Comparison of ENCODE assay signal across 10 cellular contexts in the genomic region with DNA sequence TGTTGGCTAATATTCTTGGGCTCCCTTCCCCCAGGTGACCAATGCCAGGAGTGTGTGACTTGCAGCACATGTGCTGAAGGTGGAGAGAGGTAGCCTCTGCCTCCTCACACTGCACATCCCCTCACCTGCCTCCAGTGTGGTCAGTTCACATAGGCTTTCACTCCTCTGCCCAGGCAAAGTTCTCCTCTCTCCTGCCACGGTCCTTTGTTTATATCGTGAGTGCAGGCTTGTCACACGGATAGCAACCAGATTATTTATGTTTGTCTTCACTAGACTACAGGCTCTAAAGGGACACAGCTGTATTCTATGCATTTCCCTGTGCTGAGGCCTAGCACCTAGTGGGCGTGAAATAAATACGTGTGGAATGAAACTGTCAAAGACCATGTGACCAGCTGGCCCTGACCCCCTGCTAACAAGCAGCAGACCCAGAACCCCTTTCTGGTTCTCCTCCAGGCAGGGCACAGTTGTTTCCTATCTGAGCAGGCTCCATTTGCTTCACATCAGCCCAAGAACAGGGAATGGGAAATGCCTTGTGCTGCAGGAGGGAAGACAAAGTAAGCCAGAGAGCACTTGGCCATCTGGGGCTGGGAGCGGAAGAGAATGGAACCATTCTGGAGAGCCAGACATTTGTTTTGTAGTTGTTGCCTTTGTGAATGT. TPM values are rescaled to one million over a fixed set of nuclear protein-coding genes. Genes with fewer than 3 reads are reported as not detected.
DNase-seq lines count a peak whose midpoint lies in the region; ATAC-seq and TF ChIP-seq lines count a peak whose summit lies in the region.
"Had no signal": no experiment of that assay in that cellular context is flagged by ENCODE, and none has a peak within 500 bp of the region (broad histone marks: within the 10 kb centered on the region; RNA-seq: fewer than 3 reads in every experiment).

No MANE protein-coding gene starts in this region.

- DNase-seq in COLO668 (lab: John Stamatoyannopoulos, UW; ENCODE audit: unreplicated experiment) (peak; percentile 35), PC-9 (peak; percentile 16 to 38), Right ventricle myocardium superior (no peak), neural crest cell (ENCODE audit: low read depth, low spot score) (no peak), middle frontal gyrus (ENCODE audit: extremely low spot score, low spot score) (no peak), NK-92 (lab: John Stamatoyannopoulos, UW; ENCODE audit: unreplicated experiment) (no peak)
- DNase-seq: Peyer's patch had no signal

- H3K79me2 ChIP-seq in PC-9 (ENCODE audit: low read depth) = no peaks in the 10 kb centered on the region

- no peak overlapping the region for H3K4me3 ChIP-seq in PC-9
- H3K4me3 ChIP-seq: Peyer's patch had no signal

- no peaks in the 10 kb centered on the region for H4K20me1 ChIP-seq in PC-9 (ENCODE audit: insufficient read depth)

- POLR2A ChIA-PET in PC-9 (lab: Charles Lee; ENCODE audit: unreplicated experiment) = interaction anchor here (0.6 kb wide), 1 partner anchor 26 kb away, joined by 3 read pairs; no protein-coding TSS in a partner anchor

- H3K27me3 ChIP-seq in PC-9 (ENCODE audit: insufficient read depth, low read depth) = 0 out of 2 replicates have a peak, but pooled peaks cover 5% of the 10 kb centered on the region
- H3K27me3 ChIP-seq: Peyer's patch had no signal

- H3K36me3 Mint-ChIP-seq in neural crest cell (ENCODE audit: low read depth) = no peaks in the 10 kb centered on the region

- H3K4me3 Mint-ChIP-seq in neural crest cell = peak overlapping the region; percentile 54

- peak overlapping the region; percentile 87 for H3K27ac Mint-ChIP-seq in neural crest cell (ENCODE audit: unreplicated experiment)

- H3K4me1 ChIP-seq in PC-9 (replicated peaks; ENCODE audit: insufficient read depth) = peaks cover 30% of the 10 kb centered on the region

- intact Hi-C loops in PC-9 (cut with micrococcal nuclease; ENCODE audit: unreplicated experiment) = loop anchor here (1.0 to 2.0 kb wide), 3 partner anchors 34 to 90 kb away; partner anchors contain the start of genes NFYA and OARD1
- intact Hi-C loops in Right ventricle myocardium superior (cut with DNase I) = no loop called here

- H3K27me3 Mint-ChIP-seq in neural crest cell (ENCODE audit: low read depth) = peaks cover 2% of the 10 kb centered on the region

- no peaks in the 10 kb centered on the region for H3K36me3 ChIP-seq in PC-9 (ENCODE audit: low read depth)
- H3K36me3 ChIP-seq: Peyer's patch had no signal

- peaks cover 46% of the 10 kb centered on the region for H3K4me1 Mint-ChIP-seq in neural crest cell

- CTCF ChIA-PET in PC-9 (lab: Charles Lee) = interaction anchor here (0.5 to 1.1 kb wide), 2 partner anchors 76 to 1695 kb away, joined by 4 to 9 read pairs; partner anchors contain the start of genes NFYA and OARD1

- no peak overlapping the region for H2AFZ ChIP-seq in PC-9

- BruUV-seq in PC-9 (replicated peaks; lab: Mats Ljungman, UMichigan) = no TSS peak

- ATAC-seq in Right ventricle myocardium superior (ENCODE audit: poor library complexity) = peak; percentile 53
- ATAC-seq in GM21737 (IDR thresholded peaks at IDR 0.05; ENCODE audit: unreplicated experiment) = no peak
- ATAC-seq in GM21619 (IDR thresholded peaks at IDR 0.05; ENCODE audit: unreplicated experiment) = no peak

- no peaks in the 10 kb centered on the region for H3K9me3 Mint-ChIP-seq in neural crest cell

- no peak for TF ChIP-seq CTCF in PC-9 (conservative IDR thresholded peaks at IDR 0.05)
- peak; percentile 16 for TF ChIP-seq CTCF in neural crest cell (conservative IDR thresholded peaks at IDR 0.05)

- no peaks in the 10 kb centered on the region for H3K9me2 ChIP-seq in PC-9 (ENCODE audit: insufficient read depth)

- peaks cover 23% of the 10 kb centered on the region for H3F3A ChIP-seq in PC-9 (ENCODE audit: insufficient read depth, low read depth)

- no peaks in the 10 kb centered on the region for H3K9me3 ChIP-seq in PC-9 (ENCODE audit: insufficient read depth, low read depth)
- H3K9me3 ChIP-seq: Peyer's patch had no signal

- H3K4me2 ChIP-seq in PC-9 = peak overlapping the region; percentile 66

- peak overlapping the region; percentile 49 for H3K27ac ChIP-seq in PC-9

RNA-seq across cellular contexts. Expression of gene UNC5CL, which starts 42.3 kb away (rescaled TPM):
- 1.7 and 2.1 TPM in 2 replicates for total RNA-seq in PC-9 (2021)
- 0.40 TPM for total RNA-seq in Right ventricle myocardium superior
- 1.5 and 1.6 TPM in 2 replicates for total RNA-seq in neural crest cell

RNA-seq across cellular contexts. Expression of gene TSPO2, which starts 45.5 kb away (rescaled TPM):
- not detected in 2 replicates for total RNA-seq in PC-9 (2021)
- not detected for total RNA-seq in Right ventricle myocardium superior
- not detected in 2 replicates for total RNA-seq in neural crest cell
- total RNA-seq: fibroblast of lung, Peyer's patch had no signal

RNA-seq across cellular contexts. Expression of gene APOBEC2, which starts 56.3 kb away (rescaled TPM):
- not detected in 2 replicates for total RNA-seq in PC-9 (2021)
- total RNA-seq in Right ventricle myocardium superior = 211 TPM
- total RNA-seq in neural crest cell = not detected in 2 replicates
- total RNA-seq: fibroblast of lung had no signal

Comparison
In these comparisons a context has a peak if more than half of its experiments do, and no peak if none do; other contexts are left out.
1. DNase-seq: peak in COLO668 (single experiment) and PC-9 (2 of 2); none in Right ventricle myocardium superior (single experiment), neural crest cell (single experiment), middle frontal gyrus (single experiment) and NK-92 (single experiment).
2. RNA of gene APOBEC2, which starts 56.3 kb away (total RNA-seq): 211 TPM in Right ventricle myocardium superior (single experiment); not detected in PC-9 and not detected in neural crest cell; every median in the first group is over 100 times any median in the second.